In the genomic region with DNA sequence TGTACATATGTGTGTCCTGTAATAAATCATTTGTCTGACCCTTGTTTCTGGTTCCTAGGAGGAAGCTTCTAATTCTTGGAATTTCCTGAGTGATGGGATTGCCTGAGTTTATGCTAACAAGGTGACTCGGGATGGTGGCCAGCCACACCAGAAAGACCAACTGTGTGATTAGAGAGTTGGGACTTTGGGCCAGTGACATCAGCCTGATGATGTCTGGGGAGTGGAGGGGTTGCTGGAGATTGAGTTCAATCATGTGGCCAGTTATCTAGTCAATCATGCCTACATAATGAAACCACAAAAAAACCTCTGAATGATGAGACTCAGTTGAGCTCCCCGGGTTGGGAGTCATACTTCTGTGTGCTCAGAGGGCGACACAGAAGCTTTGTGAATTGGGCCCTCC, we compare ENCODE assay signal across 15 cellular contexts. TPM values are rescaled to one million over a fixed set of nuclear protein-coding genes. Genes with fewer than 3 reads are reported as not detected.
DNase-seq lines count a peak whose midpoint lies in the region; ATAC-seq and TF ChIP-seq lines count a peak whose summit lies in the region.
"Had no signal": no experiment of that assay in that cellular context is flagged by ENCODE, and none has a peak within 500 bp of the region (broad histone marks: within the 10 kb centered on the region; RNA-seq: fewer than 3 reads in every experiment).

No MANE protein-coding gene starts in this region.

- TF ChIP-seq CTCF in GM13977 (IDR thresholded peaks at IDR 0.05; ENCODE audit: extremely low read depth, insufficient read depth, missing control alignments) (no peak), heart left ventricle (IDR thresholded peaks at IDR 0.05) (no peak)

- TF ChIP-seq POLR2A in heart left ventricle (IDR thresholded peaks at IDR 0.05): no peak

- peak in 4 of 5 donors; percentile 18 to 72 (median 41) for DNase-seq in CD4-positive, alpha-beta memory T cell
- DNase-seq in GM13977 (ENCODE audit: low spot score) (peak; percentile 41), left kidney (ENCODE audit: low read depth, low spot score) (peak; percentile 60), retina (no peak), heart left ventricle (no peak), NCI-H748 treated with DMSO at 0.1 percent for 48 hours (lab: John Stamatoyannopoulos, UW) (no peak), GF-D8 (lab: John Stamatoyannopoulos, UW) (no peak)
- DNase-seq in activated CD4-positive, alpha-beta memory T cell treated with anti-CD3 and anti-CD28 coated beads for 36 hours: peak; percentile 65
- DNase-seq: effector CD4-positive, alpha-beta T cell; foreskin melanocyte; islet precursor cell; Karpas-422; NCI-H2107 had no signal

- WGBS in heart left ventricle, 4 donors: 73 to 82% (median 78%) methylated on average over 3 of the region's 3 CpGs

- peaks cover 57 to 92% (median 73%) of the 10 kb centered on the region in 4 donors for H3K4me1 Mint-ChIP-seq in CD4-positive, alpha-beta memory T cell
- peaks cover 75% of the 10 kb centered on the region for H3K4me1 Mint-ChIP-seq in activated CD4-positive, alpha-beta memory T cell treated with anti-CD3 and anti-CD28 coated beads for 36 hours (ENCODE audit: low read depth)

- ATAC-seq in heart left ventricle: no peak

- no peaks in the 10 kb centered on the region for H3K27me3 Mint-ChIP-seq in CD4-positive, alpha-beta memory T cell
- H3K27me3 Mint-ChIP-seq in activated CD4-positive, alpha-beta memory T cell treated with anti-CD3 and anti-CD28 coated beads for 36 hours: no peaks in the 10 kb centered on the region

- POLR2A ChIA-PET in CD4-positive, alpha-beta memory T cell (lab: Charles Lee; ENCODE audit: partially characterized antibody): interaction anchor here (1.0 to 7.1 kb wide), 3 partner anchors 24 to 57 kb away, joined by 3 to 116 read pairs (median 15); a partner anchor contains a TSS
- POLR2A ChIA-PET in activated CD4-positive, alpha-beta memory T cell treated with anti-CD3 and anti-CD28 coated beads for 36 hours (lab: Charles Lee): interaction anchor here (0.7 to 1.7 kb wide), 6 partner anchors 24 to 110 kb away, joined by 3 to 5 read pairs (median 4); a partner anchor contains a TSS

- CTCF ChIA-PET in CD4-positive, alpha-beta memory T cell (lab: Charles Lee; ENCODE audit: partially characterized antibody): interaction anchor here (0.7 to 10.7 kb wide), 18 partner anchors 9 to 202 kb away, joined by 3 to 164 read pairs (median 6); a partner anchor contains a TSS
- CTCF ChIA-PET in activated CD4-positive, alpha-beta memory T cell treated with anti-CD3 and anti-CD28 coated beads for 36 hours (lab: Charles Lee): interaction anchor here (0.9 to 5.8 kb wide), 13 partner anchors 8 to 202 kb away, joined by 3 to 73 read pairs (median 15); a partner anchor contains a TSS

- peak overlapping the region in 7 of 8 donors; percentile 18 to 75 (median 49) for H3K4me3 Mint-ChIP-seq in CD4-positive, alpha-beta memory T cell
- H3K4me3 Mint-ChIP-seq in activated CD4-positive, alpha-beta memory T cell treated with anti-CD3 and anti-CD28 coated beads for 36 hours: no peak overlapping the region

- H3K27ac Mint-ChIP-seq in CD4-positive, alpha-beta memory T cell: peak overlapping the region; percentile 36 to 92 (median 80)
- peak overlapping the region; percentile 74 for H3K27ac Mint-ChIP-seq in activated CD4-positive, alpha-beta memory T cell treated with anti-CD3 and anti-CD28 coated beads for 36 hours

- H3K9me3 Mint-ChIP-seq in CD4-positive, alpha-beta memory T cell: peaks cover 2 to 17% (median 9%) of the 10 kb centered on the region in 8 donors
- H3K9me3 Mint-ChIP-seq in activated CD4-positive, alpha-beta memory T cell treated with anti-CD3 and anti-CD28 coated beads for 36 hours: peaks cover 15% of the 10 kb centered on the region

- H3K27ac ChIP-seq in CD4-positive, alpha-beta memory T cell (ENCODE audit: low read depth, low read length): peak overlapping the region; percentile 24
- no peak overlapping the region for H3K27ac ChIP-seq in heart left ventricle
- H3K27ac ChIP-seq: SK-N-MC had no signal

- H3K4me3 ChIP-seq in CD4-positive, alpha-beta memory T cell (ENCODE audit: low read length in 2 of 2): no peak overlapping the region
- no peak overlapping the region for H3K4me3 ChIP-seq in heart left ventricle
- H3K4me3 ChIP-seq: SK-N-MC, thoracic aorta had no signal

- intact Hi-C loops in CD4-positive, alpha-beta memory T cell (cut with micrococcal nuclease): loop anchor here (2.0 kb wide), 1 partner anchor 26 kb away; no protein-coding TSS in a partner anchor
- intact Hi-C loops in activated CD4-positive, alpha-beta memory T cell treated with anti-CD3 and anti-CD28 coated beads for 36 hours (cut with micrococcal nuclease): loop anchor here (1.0 to 5.0 kb wide), 3 partner anchors 25 to 175 kb away; no protein-coding TSS in a partner anchor
- intact Hi-C loops in heart left ventricle (cut with DNase I): no loop called here

- peaks cover 0 to 8% of the 10 kb centered on the region in 2 donors for H3K36me3 Mint-ChIP-seq in CD4-positive, alpha-beta memory T cell
- H3K36me3 Mint-ChIP-seq in activated CD4-positive, alpha-beta memory T cell treated with anti-CD3 and anti-CD28 coated beads for 36 hours: peaks cover 11% of the 10 kb centered on the region

- in situ Hi-C loops in GM13977 (cut with MboI; ENCODE audit: low pct_unique_long_range_greater_than_20kb, low sequenced_read_pairs, unreplicated experiment): no loop called here

- peaks cover 81% of the 10 kb centered on the region for H3K4me1 ChIP-seq in CD4-positive, alpha-beta memory T cell (ENCODE audit: insufficient read depth, low read length)
- peaks cover 0 to 16% (median 0%) of the 10 kb centered on the region in 12 donors for H3K4me1 ChIP-seq in heart left ventricle

- H3K9me3 ChIP-seq in CD4-positive, alpha-beta memory T cell (ENCODE audit: control insufficient read depth in 1 of 2, low read length in 2 of 2): no peaks in the 10 kb centered on the region
- H3K9me3 ChIP-seq in heart left ventricle: peaks cover 0 to 13% (median 0%) of the 10 kb centered on the region in 12 donors
- H3K9me3 ChIP-seq: thoracic aorta had no signal

- no peaks in the 10 kb centered on the region for H3K36me3 ChIP-seq in CD4-positive, alpha-beta memory T cell (ENCODE audit: insufficient read depth, low read length)
- no peaks in the 10 kb centered on the region for H3K36me3 ChIP-seq in heart left ventricle
- H3K36me3 ChIP-seq: thoracic aorta had no signal

- H3K27me3 ChIP-seq in CD4-positive, alpha-beta memory T cell (ENCODE audit: insufficient read depth, low read length): no peaks in the 10 kb centered on the region
- H3K27me3 ChIP-seq in heart left ventricle: peaks cover 0 to 15% (median 7%) of the 10 kb centered on the region in 9 donors

RNA-seq across cellular contexts. Expression of a gene that starts 23.5 kb away (rescaled TPM):
- 100 to 1,000 TPM; 131 to 136 TPM for total RNA-seq in CD4-positive, alpha-beta memory T cell
- polyA plus RNA-seq in CD4-positive, alpha-beta memory T cell: 10 to 100 TPM in 1 of 2 donors, 1 to 10 TPM in 1; 4.9 to 39.6 TPM
- 100 to 1,000 TPM; 107 to 108 TPM for total RNA-seq in activated CD4-positive, alpha-beta memory T cell treated with anti-CD3 and anti-CD28 coated beads for 36 hours
- total RNA-seq in heart left ventricle: 1 to 10 TPM in 2 of 9 donors, under 1 TPM in 5, not detected in 2; 0.15 to 3.2 (median 0.87) TPM
- under 1 TPM; 0.15 to 0.32 TPM for polyA plus RNA-seq in heart left ventricle

Comparison
In these comparisons a context has a peak if more than half of its experiments do, and no peak if none do; other contexts are left out.
1. DNase-seq: peak in CD4-positive, alpha-beta memory T cell (4 of 5), GM13977 (single experiment), activated CD4-positive, alpha-beta memory T cell treated with anti-CD3 and anti-CD28 coated beads for 36 hours (single experiment) and left kidney (single experiment); none in retina (single experiment), heart left ventricle (0 of 5), NCI-H748 treated with DMSO at 0.1 percent for 48 hours (single experiment) and GF-D8 (single experiment).
2. RNA of a gene that starts 23.5 kb away (total RNA-seq): 131 to 136 TPM in CD4-positive, alpha-beta memory T cell and 107 to 108 TPM in activated CD4-positive, alpha-beta memory T cell treated with anti-CD3 and anti-CD28 coated beads for 36 hours; 0.15 to 3.2 TPM in heart left ventricle; every median in the first group is over 10 times any median in the second.
3. intact Hi-C loops: an anchor here in CD4-positive, alpha-beta memory T cell (2.0 kb wide) and activated CD4-positive, alpha-beta memory T cell treated with anti-CD3 and anti-CD28 coated beads for 36 hours (1.0 to 5.0 kb wide); none called in heart left ventricle.